ENCODE assay signal across 20 cellular contexts in genomic region chr16:11716330-11716729, GRCh38. TPM values are rescaled to one million over a fixed set of nuclear protein-coding genes. Genes with fewer than 3 reads are reported as not detected.
DNase-seq lines count a peak whose midpoint lies in the region; TF ChIP-seq lines count a peak whose summit lies in the region.
"Had no signal": no experiment of that assay in that cellular context is flagged by ENCODE, and none has a peak within 500 bp of the region (broad histone marks: within the 10 kb centered on the region; RNA-seq: fewer than 3 reads in every experiment).

No MANE protein-coding gene starts in this region.

- no peaks in the 10 kb centered on the region for H3K9me2 ChIP-seq in DOHH2 (replicated peaks; ENCODE audit: control insufficient read depth, low read length)

- no peak for TF ChIP-seq POLR2A in sigmoid colon (IDR thresholded peaks at IDR 0.05)

- peaks cover 10% of the 10 kb centered on the region for H3K79me2 ChIP-seq in DOHH2 (ENCODE audit: control insufficient read depth, low read length)

- H3K4me1 ChIP-seq in DOHH2 (ENCODE audit: control insufficient read depth, low read length) (peaks cover 61% of the 10 kb centered on the region), sigmoid colon (peaks cover 0 to 42% (median 39%) of the 10 kb centered on the region in 4 donors)
- H3K4me1 ChIP-seq: adrenal gland, right atrium auricular region, testis had no signal

- H3K4me2 ChIP-seq in DOHH2 (ENCODE audit: low read length), result peak overlapping the region; percentile 63
- H3K4me2 ChIP-seq: GM23338 had no signal

- H3K27ac ChIP-seq in DOHH2 (ENCODE audit: low read depth, low read length) (peak overlapping the region; percentile 76), SK-N-MC (peak overlapping the region; percentile 70), sigmoid colon (peak overlapping the region in 3 of 4 donors; percentile 9 to 54 (median 45))
- H3K27ac ChIP-seq: adrenal gland, right atrium auricular region had no signal

- H3K4me3 ChIP-seq in DOHH2 (ENCODE audit: low read length), result peak overlapping the region; percentile 42
- H3K4me3 ChIP-seq in SK-N-MC, result no peak overlapping the region
- H3K4me3 ChIP-seq in sigmoid colon, result no peak overlapping the region
- H3K4me3 ChIP-seq: adrenal gland, dorsolateral prefrontal cortex, gastroesophageal sphincter, GM23338, right atrium auricular region, testis had no signal

- intact Hi-C loops in sigmoid colon (cut with DNase I), result loop anchor here (5.0 kb wide), 1 partner anchor 184 kb away; no protein-coding TSS in a partner anchor

- H3K27me3 ChIP-seq in DOHH2 (ENCODE audit: control insufficient read depth, low read length) (no peaks in the 10 kb centered on the region), sigmoid colon (no peaks in the 10 kb centered on the region)
- H3K27me3 ChIP-seq: adrenal gland, dorsolateral prefrontal cortex, gastroesophageal sphincter, right atrium auricular region, testis had no signal

- peak overlapping the region; percentile 59 for H3K9ac ChIP-seq in SK-N-MC (ENCODE audit: insufficient read length)

- DNase-seq in SK-N-MC (ENCODE audit: low read depth, low spot score), result no peak
- DNase-seq in kidney tubule cell (ENCODE audit: low spot score), result peak; percentile 20
- no peak for DNase-seq in sigmoid colon
- DNase-seq in NCI-H2196 treated with DMSO at 0.1 percent for 48 hours (lab: John Stamatoyannopoulos, UW; ENCODE audit: unreplicated experiment), result no peak
- DNase-seq in NCI-H1105 (lab: John Stamatoyannopoulos, UW), result no peak
- DNase-seq in DMS79 (lab: John Stamatoyannopoulos, UW), result no peak
- DNase-seq: activated CD8-positive, alpha-beta memory T cell treated with anti-CD3 and anti-CD28 coated beads for 24 hours; adrenal gland; dorsolateral prefrontal cortex; KG1; midbrain; NCI-H1092; NCI-H2081; NCI-H524; SHP77; testis had no signal

- H4K20me1 ChIP-seq in DOHH2 (ENCODE audit: control insufficient read depth, insufficient read depth, low read depth, low read length), result no peaks in the 10 kb centered on the region

- no peak for TF ChIP-seq CTCF in DOHH2 (IDR thresholded peaks at IDR 0.05; ENCODE audit: low read depth, low read length, poor library complexity, severe bottlenecking)
- no peak for TF ChIP-seq CTCF in sigmoid colon (IDR thresholded peaks at IDR 0.05)

- H3F3A ChIP-seq in DOHH2 (ENCODE audit: control insufficient read depth, insufficient read depth), result peaks cover 25% of the 10 kb centered on the region

- H3K36me3 ChIP-seq in DOHH2 (ENCODE audit: control insufficient read depth, low read length) (peaks cover 45% of the 10 kb centered on the region), SK-N-MC (ENCODE audit: insufficient read depth, low read length) (peaks cover 12% of the 10 kb centered on the region), sigmoid colon (peaks cover 0 to 17% (median 14%) of the 10 kb centered on the region in 4 donors)

- no peak for TF ChIP-seq EP300 in sigmoid colon (IDR thresholded peaks at IDR 0.05)

- H3K9me3 ChIP-seq in DOHH2 (ENCODE audit: control insufficient read depth, insufficient read depth, low read length) (no peaks in the 10 kb centered on the region), SK-N-MC (ENCODE audit: low read depth, low read length) (no peaks in the 10 kb centered on the region), sigmoid colon (no peaks in the 10 kb centered on the region)
- H3K9me3 ChIP-seq: adrenal gland, gastroesophageal sphincter, right atrium auricular region, testis had no signal

RNA-seq across cellular contexts. Expression of gene TXNDC11, which starts 26.3 kb away (rescaled TPM):
- 10 to 100 TPM; 25.3 to 35.2 (median 28.8) TPM for total RNA-seq in sigmoid colon
- 10 to 100 TPM; 34.9 to 54.0 (median 37.8) TPM for polyA plus RNA-seq in sigmoid colon

RNA-seq across cellular contexts. Expression of gene SNN, which starts 48.1 kb away (rescaled TPM):
- 10 to 100 TPM; 10.8 to 15.3 (median 13.5) TPM for total RNA-seq in sigmoid colon
- polyA plus RNA-seq in sigmoid colon, result 10 to 100 TPM in 1 of 3 donors, 1 to 10 TPM in 2; 5.1 to 14.4 (median 6.0) TPM
